8 cellular contexts compared by ENCODE assay signal in genomic region chr9:101397746-101398334, GRCh38. TPM values are rescaled to one million over a fixed set of nuclear protein-coding genes. Genes with fewer than 3 reads are reported as not detected.
DNase-seq lines count a peak whose midpoint lies in the region; ATAC-seq and TF ChIP-seq lines count a peak whose summit lies in the region.

No MANE protein-coding gene starts in this region.

- CTCF ChIA-PET in AG04450 (lab: Charles Lee) = interaction anchor here (1.0 to 3.3 kb wide), 2 partner anchors 9 to 61 kb away, joined by 7 to 31 read pairs; no protein-coding TSS in a partner anchor
- CTCF ChIA-PET in OCI-LY7 (lab: Charles Lee; ENCODE audit: unreplicated experiment) = no interaction called here

- peak overlapping the region; percentile 86 for H3K9ac ChIP-seq in neural progenitor cell

- peaks cover 43 to 75% of the 10 kb centered on the region in 2 donors for H3K4me1 Mint-ChIP-seq in effector memory CD8-positive, alpha-beta T cell (ENCODE audit: low read depth in 2 of 2)
- H3K4me1 Mint-ChIP-seq in neural progenitor cell = peaks cover 23% of the 10 kb centered on the region

- H3K27ac Mint-ChIP-seq in effector memory CD8-positive, alpha-beta T cell = peak overlapping the region; percentile 98 to 99
- peak overlapping the region; percentile 97 for H3K27ac Mint-ChIP-seq in neural progenitor cell

- H3K36me3 Mint-ChIP-seq in effector memory CD8-positive, alpha-beta T cell (ENCODE audit: insufficient read depth) = peaks cover 21% of the 10 kb centered on the region
- peaks cover 65% of the 10 kb centered on the region for H3K36me3 Mint-ChIP-seq in neural progenitor cell

- H3K4me3 ChIP-seq in AG04450 (ENCODE audit: low read depth, low read length) = peak overlapping the region; percentile 83
- peak overlapping the region; percentile 95 for H3K4me3 ChIP-seq in OCI-LY7 (ENCODE audit: low read depth, low read length, poor library complexity, severe bottlenecking)
- H3K4me3 ChIP-seq in neural progenitor cell = peak overlapping the region; percentile 69

- POLR2A ChIA-PET in AG04450 (lab: Yijun Ruan, JAX) (interaction anchor here (0.9 to 1.1 kb wide), 5 partner anchors 9 to 1534 kb away, joined by 3 to 5 read pairs (median 4); partner anchors contain the start of gene RNF20), OCI-LY7 (lab: Charles Lee) (interaction anchor here (0.9 to 2.8 kb wide), 5 partner anchors 9 to 140 kb away, joined by 3 to 15 read pairs (median 4); no protein-coding TSS in a partner anchor)

- H3F3A ChIP-seq in neural progenitor cell (ENCODE audit: low read depth) = no peaks in the 10 kb centered on the region

- peaks cover 67% of the 10 kb centered on the region for H3K36me3 ChIP-seq in OCI-LY7 (ENCODE audit: insufficient read depth, low read length)
- H3K36me3 ChIP-seq in neural progenitor cell = peaks cover 28% of the 10 kb centered on the region

- H3K4me2 ChIP-seq in OCI-LY7 (ENCODE audit: low read length) = peak overlapping the region; percentile 100
- H3K4me2 ChIP-seq in neural progenitor cell = peak overlapping the region; percentile 95

- peak overlapping the region; percentile 95 to 96 for H3K4me3 Mint-ChIP-seq in effector memory CD8-positive, alpha-beta T cell
- H3K4me3 Mint-ChIP-seq in neural progenitor cell = peak overlapping the region; percentile 97

- H3K9me3 Mint-ChIP-seq in effector memory CD8-positive, alpha-beta T cell = no peaks in the 10 kb centered on the region
- H3K9me3 Mint-ChIP-seq in neural progenitor cell = peaks cover 57% of the 10 kb centered on the region

- DNase-seq in AG04450 (ENCODE audit: low read depth, low spot score) = no peak
- no peak for DNase-seq in OCI-LY7 (ENCODE audit: low spot score)
- peak in 1 of 3 experiments; percentile 6 for DNase-seq in effector memory CD8-positive, alpha-beta T cell
- DNase-seq in neural progenitor cell (ENCODE audit: low spot score) = no peak
- DNase-seq in activated effector memory CD4-positive, alpha-beta T cell treated with anti-CD3 and anti-CD28 coated beads, Interleukin-2, amount 50 U/mL, for 16 hours = no peak
- DNase-seq in NCI-H2196 treated with DMSO at 0.1 percent for 48 hours (lab: John Stamatoyannopoulos, UW; ENCODE audit: unreplicated experiment) = no peak

- H3K4me1 ChIP-seq in OCI-LY7 (ENCODE audit: insufficient read depth, low read length, poor library complexity, severe bottlenecking) (peaks cover 28% of the 10 kb centered on the region), neural progenitor cell (peaks cover 13% of the 10 kb centered on the region)

- BruUV-seq in OCI-LY7 (replicated peaks; lab: Mats Ljungman, UMichigan) = TSS peak; percentile 74

- H3K27ac ChIP-seq in AG04450 (ENCODE audit: low read depth, low read length) (peak overlapping the region; percentile 81), OCI-LY7 (ENCODE audit: low read depth, low read length, poor library complexity, severe bottlenecking) (peak overlapping the region; percentile 54), neural progenitor cell (peak overlapping the region; percentile 0)

- no peak for TF ChIP-seq CTCF in AG04450 (IDR thresholded peaks at IDR 0.05; ENCODE audit: low read depth, low read length)
- TF ChIP-seq CTCF in OCI-LY7 (conservative IDR thresholded peaks at IDR 0.05; ENCODE audit: low read length) = no peak
- TF ChIP-seq CTCF in neural progenitor cell (IDR thresholded peaks at IDR 0.05) = no peak

- intact Hi-C loops in OCI-LY7 (cut with micrococcal nuclease; ENCODE audit: unreplicated experiment) = loop anchor here (5.0 kb wide), 1 partner anchor 134 kb away; the partner anchor contains the start of gene RNF20

- peaks cover 72% of the 10 kb centered on the region for H3K79me2 ChIP-seq in OCI-LY7 (ENCODE audit: insufficient read depth, low read depth, low read length)
- peaks cover 85% of the 10 kb centered on the region for H3K79me2 ChIP-seq in neural progenitor cell (ENCODE audit: low read depth)

- H3K9me2 ChIP-seq in OCI-LY7 (ENCODE audit: insufficient read depth, low read length) = no peaks in the 10 kb centered on the region

- H3K9me3 ChIP-seq in AG04450 (ENCODE audit: control insufficient read depth, insufficient read depth, low read length) = peaks cover 4% of the 10 kb centered on the region; the same call in 1 of the 2 replicates
- H3K9me3 ChIP-seq in OCI-LY7 (ENCODE audit: low read length) = peaks cover 33% of the 10 kb centered on the region; the same call in 1 of the 2 replicates
- H3K9me3 ChIP-seq in neural progenitor cell (ENCODE audit: low read depth) = peaks cover 10% of the 10 kb centered on the region

- ATAC-seq in GM19351 (IDR thresholded peaks at IDR 0.05; ENCODE audit: unreplicated experiment) = peak; percentile 0
- no peak for ATAC-seq in effector memory CD8-positive, alpha-beta T cell (replicated peaks)
- no peak for ATAC-seq in HG03469 (IDR thresholded peaks at IDR 0.05; ENCODE audit: unreplicated experiment)

- H4K20me1 ChIP-seq in OCI-LY7 (ENCODE audit: insufficient read depth, low read length) = peaks cover 5% of the 10 kb centered on the region; the same call in 1 of the 2 replicates
- H4K20me1 ChIP-seq in neural progenitor cell (ENCODE audit: low read depth) = no peaks in the 10 kb centered on the region

- H3K27me3 Mint-ChIP-seq in effector memory CD8-positive, alpha-beta T cell = no peaks in the 10 kb centered on the region
- H3K27me3 Mint-ChIP-seq in neural progenitor cell (ENCODE audit: insufficient read depth, low read depth) = peaks cover 8% of the 10 kb centered on the region

- no peaks in the 10 kb centered on the region for H3K27me3 ChIP-seq in AG04450 (ENCODE audit: control insufficient read depth, insufficient read depth, low read length)
- H3K27me3 ChIP-seq in neural progenitor cell = no peaks in the 10 kb centered on the region

- H2AFZ ChIP-seq in OCI-LY7 (ENCODE audit: low read length) (peak overlapping the region; percentile 85; the same call in 1 of the 2 replicates), neural progenitor cell (replicated peaks) (peak overlapping the region; percentile 91)

RNA-seq across cellular contexts. Expression of gene MRPL50, which starts 0.6 kb away (rescaled TPM):
- 12.0 and 15.0 TPM in 2 replicates for polyA plus RNA-seq in AG04450 (2011; rRNA removed)
- polyA minus RNA-seq in AG04450 (2011; rRNA and poly(A)+ RNA removed) = 0.87 and 2.2 TPM in 2 replicates
- total RNA-seq in OCI-LY7 (2014; rRNA removed; shearing (Covaris generic)) = 17.7 and 18.5 TPM in 2 replicates
- total RNA-seq in OCI-LY7 (2022) (12.8 and 13.3 TPM in 2 replicates), neural progenitor cell (ENCODE audit: low replicate concordance) (28.2 and 42.7 TPM in 2 replicates)

RNA-seq across cellular contexts. Expression of gene ZNF189, which starts 0.8 kb away (rescaled TPM):
- polyA plus RNA-seq in AG04450 (2011; rRNA removed) = 10.0 and 13.2 TPM in 2 replicates
- 7.7 and 12.2 TPM in 2 replicates for polyA minus RNA-seq in AG04450 (2011; rRNA and poly(A)+ RNA removed)
- total RNA-seq in OCI-LY7 (2014; rRNA removed; shearing (Covaris generic)) = 11.0 and 11.7 TPM in 2 replicates
- total RNA-seq in OCI-LY7 (2022) = 17.3 and 17.8 TPM in 2 replicates
- total RNA-seq in neural progenitor cell (ENCODE audit: low replicate concordance) = 25.9 and 40.2 TPM in 2 replicates

RNA-seq across cellular contexts. Expression of gene BAAT, which starts 13.0 kb away (rescaled TPM):
- polyA plus RNA-seq in AG04450 (2011; rRNA removed) = not detected in 2 replicates
- not detected in 2 replicates for polyA minus RNA-seq in AG04450 (2011; rRNA and poly(A)+ RNA removed)
- 0.13 TPM in 1 of 2 replicates, not detected in the other for total RNA-seq in OCI-LY7 (2014; rRNA removed; shearing (Covaris generic))
- not detected in 2 replicates for total RNA-seq in OCI-LY7 (2022)
- 0.09 and 0.15 TPM in 2 replicates for total RNA-seq in neural progenitor cell (ENCODE audit: low replicate concordance)

RNA-seq across cellular contexts. Expression of gene ALDOB, which starts 37.7 kb away (rescaled TPM):
- not detected in 2 replicates for polyA plus RNA-seq in AG04450 (2011; rRNA removed)
- not detected in 2 replicates for polyA minus RNA-seq in AG04450 (2011; rRNA and poly(A)+ RNA removed)
- not detected in 2 replicates for total RNA-seq in OCI-LY7 (2014; rRNA removed; shearing (Covaris generic))
- not detected in 2 replicates for total RNA-seq in OCI-LY7 (2022)
- total RNA-seq in neural progenitor cell (ENCODE audit: low replicate concordance) = not detected in 2 replicates

Comparison
In these comparisons a context has a peak if more than half of its experiments do, and no peak if none do; other contexts are left out.
1. H3K27ac ChIP-seq: peak in every context shown above with its lines; median percentile 81 in AG04450; 54 in OCI-LY7; 0 in neural progenitor cell.